In the genomic region with DNA sequence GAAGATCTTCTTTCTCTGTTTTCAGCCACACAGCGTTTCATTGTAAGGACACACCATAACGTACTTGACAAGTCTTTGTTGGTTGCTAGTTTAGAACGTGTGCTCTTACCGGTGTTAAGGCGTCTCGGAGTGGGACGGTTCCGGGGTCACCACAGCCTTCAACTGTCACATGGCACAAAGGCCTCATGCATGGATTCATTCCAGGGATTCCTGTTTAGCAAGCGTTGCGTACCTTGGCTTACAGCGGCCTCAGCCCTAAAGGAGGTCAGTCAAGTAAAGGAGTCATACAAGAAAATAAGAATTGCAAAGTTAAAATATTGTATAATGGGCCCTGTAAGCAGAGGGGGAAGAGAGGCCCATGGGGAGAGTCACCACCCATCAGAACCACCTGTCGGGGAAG, we compare ENCODE assay signal across 32 cellular contexts. TPM values are rescaled to one million over a fixed set of nuclear protein-coding genes. Genes with fewer than 3 reads are reported as not detected.
"Had no signal": no experiment of that assay in that cellular context is flagged by ENCODE, and none has a peak within 500 bp of the region (broad histone marks: within the 10 kb centered on the region; RNA-seq: fewer than 3 reads in every experiment).

No MANE protein-coding gene starts in this region.

- H3K27ac ChIP-seq: dorsolateral prefrontal cortex, epithelial cell of prostate, gastrocnemius medialis, left lung, ovary, suprapubic skin had no signal

- H3K36me3 ChIP-seq: gastrocnemius medialis, left lung, ovary, suprapubic skin had no signal

- H3K9me3 ChIP-seq: gastrocnemius medialis, left lung, ovary, suprapubic skin had no signal

- H3K27ac Mint-ChIP-seq: nephron progenitor cell, type B pancreatic cell had no signal

- DNase-seq: dorsolateral prefrontal cortex; effector CD4-positive, alpha-beta T cell; foreskin fibroblast; gastrocnemius medialis; head of caudate nucleus; left lung; mesenchymal stem cell; midbrain; naive thymus-derived CD4-positive, alpha-beta T cell; nephron progenitor cell; occipital lobe; ovary; stimulated activated CD4-positive, alpha-beta T cell treated with anti-CD3 and anti-CD28 coated beads, Interleukin-12 subunit alpha, Interleukin-12 subunit beta, amount 100 ng/mL, for 4 hours; stimulated activated CD4-positive, alpha-beta T cell treated with anti-CD3 and anti-CD28 coated beads, Interleukin-1b, Interleukin-23, amount 100 ng/mL, for 48 hours; stimulated activated CD4-positive, alpha-beta T cell treated with anti-CD3 and anti-CD28 coated beads, Interleukin-4, amount 100 ng/mL, for 1 hour; stimulated activated CD8-positive, alpha-beta memory T cell treated with anti-CD3 and anti-CD28 coated beads, Interleukin-4, amount 100 ng/mL, for 48 hours; stimulated activated naive CD4-positive, alpha-beta T cell; stimulated activated naive CD8-positive, alpha-beta T cell treated with anti-CD3 and anti-CD28 coated beads, Interleukin-15, amount 100 ng/mL, for 72 hours had no signal

- H3K27me3 ChIP-seq: dorsolateral prefrontal cortex, gastrocnemius medialis, left lung, ovary, suprapubic skin had no signal

- H3K4me1 ChIP-seq: gastrocnemius medialis had no signal

- H3K4me3 ChIP-seq: dorsolateral prefrontal cortex, gastrocnemius medialis, left lung, ovary, smooth muscle cell, suprapubic skin had no signal

- ATAC-seq: esophagus mucosa; gastrocnemius medialis; left lung; naive thymus-derived CD4-positive, alpha-beta T cell; sciatic nerve; stimulated activated naive CD8-positive, alpha-beta T cell treated with anti-CD3 and anti-CD28 coated beads, Interleukin-15, amount 100 ng/mL, for 72 hours had no signal

- H3K4me3 Mint-ChIP-seq: naive thymus-derived CD4-positive, alpha-beta T cell; nephron progenitor cell; stimulated activated naive CD8-positive, alpha-beta T cell treated with anti-CD3 and anti-CD28 coated beads, Interleukin-15, amount 100 ng/mL, for 72 hours; type B pancreatic cell had no signal

- H3K4me2 ChIP-seq: smooth muscle cell had no signal

- H3K4me1 Mint-ChIP-seq: stimulated activated naive CD8-positive, alpha-beta T cell treated with anti-CD3 and anti-CD28 coated beads, Interleukin-15, amount 100 ng/mL, for 72 hours had no signal

- FAIRE-seq: colon, keratinocyte had no signal

- H3K27me3 Mint-ChIP-seq: stimulated activated naive CD8-positive, alpha-beta T cell treated with anti-CD3 and anti-CD28 coated beads, Interleukin-15, amount 100 ng/mL, for 72 hours; type B pancreatic cell had no signal

- H3K36me3 Mint-ChIP-seq: naive thymus-derived CD4-positive, alpha-beta T cell; type B pancreatic cell had no signal

- H3K9me3 Mint-ChIP-seq: naive thymus-derived CD4-positive, alpha-beta T cell; nephron progenitor cell; stimulated activated naive CD8-positive, alpha-beta T cell treated with anti-CD3 and anti-CD28 coated beads, Interleukin-15, amount 100 ng/mL, for 72 hours; type B pancreatic cell had no signal

RNA-seq across cellular contexts. Expression of a gene that starts 2.2 kb away (rescaled TPM):
- total RNA-seq: cerebellum; gastrocnemius medialis; glomerular endothelial cell; lower leg skin; lung microvascular endothelial cell; naive thymus-derived CD4-positive, alpha-beta T cell; occipital lobe; pulmonary artery endothelial cell; smooth muscle cell; suprapubic skin had no signal
- polyA plus RNA-seq: keratinocyte; naive thymus-derived CD4-positive, alpha-beta T cell; ovary; smooth muscle cell; urinary bladder had no signal
